Comparison of ENCODE assay signal across 8 cellular contexts in genomic region chr12:82688035-82688501, GRCh38. TPM values are rescaled to one million over a fixed set of nuclear protein-coding genes. Genes with fewer than 3 reads are reported as not detected.
DNase-seq lines count a peak whose midpoint lies in the region; ATAC-seq and TF ChIP-seq lines count a peak whose summit lies in the region.

No MANE protein-coding gene starts in this region.

- peaks cover 10% of the 10 kb centered on the region for H3K4me1 ChIP-seq in A673 (ENCODE audit: insufficient read depth, low read length, poor library complexity, severe bottlenecking)

- H3K4me3 Mint-ChIP-seq in progenitor cell of endocrine pancreas (ENCODE audit: low read depth): peak overlapping the region; percentile 89

- H3K36me3 Mint-ChIP-seq in progenitor cell of endocrine pancreas (ENCODE audit: insufficient read depth): peaks cover 2% of the 10 kb centered on the region

- no peak for ATAC-seq in GM21360 (IDR thresholded peaks at IDR 0.05; ENCODE audit: unreplicated experiment)
- no peak for ATAC-seq in HG03108 (IDR thresholded peaks at IDR 0.05; ENCODE audit: unreplicated experiment)

- peak overlapping the region; percentile 69 for H3K4me3 ChIP-seq in A673 (ENCODE audit: low read depth, low read length, poor library complexity, severe bottlenecking)
- peak overlapping the region; percentile 78 for H3K4me3 ChIP-seq in fibroblast of pulmonary artery (replicated peaks; ENCODE audit: low read depth, low read length)

- peaks cover 8% of the 10 kb centered on the region for H3K27me3 Mint-ChIP-seq in progenitor cell of endocrine pancreas

- intact Hi-C loops in A673 (cut with micrococcal nuclease; ENCODE audit: unreplicated experiment): loop anchor here (5.0 to 10.0 kb wide), 8 partner anchors 107 to 1814 kb away; no protein-coding TSS in a partner anchor

- peak; percentile 33; the same call in 1 of the 2 replicates for TF ChIP-seq CTCF in A673 (conservative IDR thresholded peaks at IDR 0.05; ENCODE audit: low read depth, low read length)
- TF ChIP-seq CTCF in GM13977 (IDR thresholded peaks at IDR 0.05; ENCODE audit: extremely low read depth, insufficient read depth, missing control alignments): peak; percentile 20
- TF ChIP-seq CTCF in fibroblast of pulmonary artery (IDR thresholded peaks at IDR 0.05; ENCODE audit: low read length, missing control alignments): peak; percentile 19
- TF ChIP-seq CTCF in progenitor cell of endocrine pancreas (IDR thresholded peaks at IDR 0.05; ENCODE audit: unreplicated experiment): peak; percentile 18

- no peaks in the 10 kb centered on the region for H3K27me3 ChIP-seq in A673 (replicated peaks; ENCODE audit: insufficient read depth, low read depth, low read length, poor library complexity)

- no peaks in the 10 kb centered on the region for H3K9me3 ChIP-seq in A673 (ENCODE audit: low read depth, low read length, poor library complexity, severe bottlenecking)

- in situ Hi-C loops in GM13977 (cut with MboI; ENCODE audit: low pct_unique_long_range_greater_than_20kb, low sequenced_read_pairs, unreplicated experiment): loop anchor here (25.0 kb wide), 1 partner anchor 1124 kb away; no protein-coding TSS in a partner anchor

- no peaks in the 10 kb centered on the region for H3K36me3 ChIP-seq in A673 (ENCODE audit: insufficient read depth, low read length, poor library complexity, severe bottlenecking)

- peak overlapping the region; percentile 94 for H3K27ac Mint-ChIP-seq in progenitor cell of endocrine pancreas

- no peaks in the 10 kb centered on the region for H3K9me3 Mint-ChIP-seq in progenitor cell of endocrine pancreas (ENCODE audit: low read depth)

- DNase-seq in A673 (ENCODE audit: low spot score): peak; percentile 66
- DNase-seq in GM13977 (ENCODE audit: low spot score): no peak
- peak; percentile 52 for DNase-seq in SW480 (ENCODE audit: low spot score)
- peak; percentile 19 for DNase-seq in fibroblast of pulmonary artery (ENCODE audit: low read depth)
- no peak for DNase-seq in progenitor cell of endocrine pancreas (ENCODE audit: low spot score, unreplicated experiment)
- no peak for DNase-seq in NK-92 treated with Interleukin-12 subunit alpha and Interleukin-12 subunit beta, amount 100 ng/mL, for 24 hours (lab: John Stamatoyannopoulos, UW)

- peaks cover 19% of the 10 kb centered on the region for H3K4me1 Mint-ChIP-seq in progenitor cell of endocrine pancreas (ENCODE audit: low read depth)

- no peak overlapping the region for H3K27ac ChIP-seq in A673 (ENCODE audit: low read depth, low read length, poor library complexity, severe bottlenecking)

- POLR2A ChIA-PET in A673 (lab: Charles Lee; ENCODE audit: low non-redundant PET): no interaction called here

- CTCF ChIA-PET in A673 (lab: Charles Lee): no interaction called here

- BruUV-seq in A673 (replicated peaks; lab: Mats Ljungman, UMichigan): no TSS peak

RNA-seq across cellular contexts. Expression of gene TMTC2, which starts 1.4 kb away (rescaled TPM):
- total RNA-seq in A673 (2021) (3.3 and 3.7 TPM in 2 replicates), progenitor cell of endocrine pancreas (14.5 and 15.4 TPM in 2 replicates)

Comparison
In these comparisons a context has a peak if more than half of its experiments do, and no peak if none do; other contexts are left out.
1. DNase-seq: peak in A673 (single experiment), SW480 (single experiment) and fibroblast of pulmonary artery (single experiment); none in GM13977 (single experiment), progenitor cell of endocrine pancreas (single experiment) and NK-92 treated with Interleukin-12 subunit alpha and Interleukin-12 subunit beta, amount 100 ng/mL, for 24 hours (single experiment).
2. Peak in every context shown above with its lines, with median percentiles within 50 percentile points of each other: CTCF ChIP-seq.